Comparison of ENCODE assay signal across 34 cellular contexts in genomic region chr6:92770540-92770939, GRCh38.
"Had no signal": no experiment of that assay in that cellular context is flagged by ENCODE, and none has a peak within 500 bp of the region (broad histone marks: within the 10 kb centered on the region; RNA-seq: fewer than 3 reads in every experiment).

No MANE protein-coding gene starts in this region.

- H3K27ac ChIP-seq: KMS-11 had no signal

- H3K4me3 ChIP-seq: MG63 had no signal

- H3K36me3 ChIP-seq: MG63 had no signal

- H3K27me3 ChIP-seq: MG63 had no signal

- H3K9me3 ChIP-seq: MG63 had no signal

- H3K4me2 ChIP-seq: KMS-11 had no signal

- H3K9ac ChIP-seq: KMS-11 had no signal

- DNase-seq: Karpas-422, Kasumi-1, KG1, MG63, MM.1S, MV-4-11, NCI-H1048, NCI-H1092, NCI-H1092 treated with DMSO at 0.1 percent for 48 hours, NCI-H1105, NCI-H1105 treated with DMSO at 0.1 percent for 48 hours, NCI-H1417, NCI-H1417 treated with DMSO at 0.1 percent for 48 hours, NCI-H1436, NCI-H1436 treated with DMSO at 0.1 percent for 48 hours, NCI-H146, NCI-H1694, NCI-H1694 treated with DMSO at 0.1 percent for 48 hours, NCI-H187, NCI-H187 treated with DMSO at 0.1 percent for 48 hours, NCI-H1930, NCI-H2029, NCI-H2029 treated with DMSO at 0.1 percent for 48 hours, NCI-H2081, NCI-H2081 treated with DMSO at 0.1 percent for 48 hours, NCI-H2107, NCI-H2171, NCI-H2171 treated with DMSO at 0.1 percent for 48 hours, NCI-H2227 treated with DMSO at 0.1 percent for 48 hours, NCI-H226, NCI-H345, NCI-H446, NCI-H446 treated with DMSO at 0.1 percent for 48 hours had no signal
